In the genomic region with DNA sequence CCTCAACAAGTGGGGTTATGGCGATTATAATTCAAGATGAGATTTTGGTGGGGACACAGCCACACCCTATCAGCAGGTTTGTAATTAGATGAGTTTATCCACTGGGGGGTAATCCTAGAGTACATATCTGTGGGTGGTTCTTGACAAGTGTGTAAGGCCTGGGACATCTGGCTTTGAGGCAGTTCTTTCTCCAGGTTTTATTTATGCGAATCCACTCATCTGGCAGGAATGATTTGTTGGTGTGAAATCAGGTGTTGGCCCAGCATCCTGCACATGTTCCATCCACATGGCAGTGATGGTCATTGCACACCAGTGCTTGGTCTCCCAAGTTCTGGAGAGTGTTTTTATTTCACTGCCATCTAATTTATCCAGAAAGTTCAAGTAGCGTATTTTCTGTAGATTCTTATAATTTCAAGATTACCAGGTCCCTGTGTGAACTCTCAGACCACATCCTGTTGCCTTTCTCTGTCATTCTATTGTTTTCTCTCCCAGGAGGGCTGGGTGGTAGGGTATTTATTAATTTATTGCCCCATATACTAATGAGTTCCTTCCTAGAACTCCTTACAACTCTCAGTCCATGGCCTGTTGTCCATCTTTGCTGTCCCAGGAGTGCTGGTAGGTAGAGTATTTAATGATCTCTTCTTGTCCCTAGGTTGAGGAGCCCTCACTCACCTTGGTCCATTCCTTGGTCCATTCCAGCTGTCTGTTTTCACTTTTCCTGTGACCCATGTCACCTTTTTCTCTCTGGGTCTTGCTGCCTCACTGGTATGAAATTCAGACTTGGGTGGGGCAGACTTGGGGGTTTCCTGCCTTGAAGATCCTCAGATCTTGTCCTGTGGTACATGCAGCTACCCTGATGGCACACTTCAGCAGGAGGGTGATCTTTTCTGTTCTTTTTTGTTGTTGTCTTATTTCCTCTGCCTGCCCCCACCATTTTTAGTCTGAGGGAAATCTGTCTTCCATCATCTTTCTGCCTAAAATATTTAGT, we compare ENCODE assay signal across 1 cellular context.
TF ChIP-seq lines count a peak whose summit lies in the region.

No MANE protein-coding gene starts in this region.

TF ChIP-seq in GM12878, 131 proteins besides CTCF, POLR2A, EP300 and RAD21:
- TF ChIP-seq USF2 (IDR thresholded peaks at IDR 0.05; ENCODE audit: borderline replicate concordance, low read depth, low read length) (no peak), ATF7 (IDR thresholded peaks at IDR 0.05; ENCODE audit: low read depth) (peak; percentile 45), MTA2 (IDR thresholded peaks at IDR 0.05; ENCODE audit: low read depth) (peak; percentile 58), IKZF1 (conservative IDR thresholded peaks at IDR 0.05) (peak; percentile 37; the same call in 1 of the 2 replicates), IKZF2 (IDR thresholded peaks at IDR 0.05) (peak in 1 of 2 experiments; percentile 16; a peak in 2 of 4 replicates), TAF1 (IDR thresholded peaks at IDR 0.05; ENCODE audit: borderline replicate concordance, low read depth, low read length) (no peak), SUZ12 (IDR thresholded peaks at IDR 0.05; ENCODE audit: unreplicated experiment) (no peak), STAT1 (conservative IDR thresholded peaks at IDR 0.05) (no peak), RUNX3 (IDR thresholded peaks at IDR 0.05; ENCODE audit: low read length) (peak; percentile 68), NR2F1 (conservative IDR thresholded peaks at IDR 0.05) (peak; percentile 64), PAX8 (IDR thresholded peaks at IDR 0.05) (no peak), NR2C2 (IDR thresholded peaks at IDR 0.05; ENCODE audit: borderline replicate concordance, control insufficient read depth, insufficient read length, low read depth) (no peak), MEF2B (IDR thresholded peaks at IDR 0.05; ENCODE audit: partially characterized antibody, poor library complexity, severe bottlenecking) (peak; percentile 82)
- TF ChIP-seq, protein P1, sequence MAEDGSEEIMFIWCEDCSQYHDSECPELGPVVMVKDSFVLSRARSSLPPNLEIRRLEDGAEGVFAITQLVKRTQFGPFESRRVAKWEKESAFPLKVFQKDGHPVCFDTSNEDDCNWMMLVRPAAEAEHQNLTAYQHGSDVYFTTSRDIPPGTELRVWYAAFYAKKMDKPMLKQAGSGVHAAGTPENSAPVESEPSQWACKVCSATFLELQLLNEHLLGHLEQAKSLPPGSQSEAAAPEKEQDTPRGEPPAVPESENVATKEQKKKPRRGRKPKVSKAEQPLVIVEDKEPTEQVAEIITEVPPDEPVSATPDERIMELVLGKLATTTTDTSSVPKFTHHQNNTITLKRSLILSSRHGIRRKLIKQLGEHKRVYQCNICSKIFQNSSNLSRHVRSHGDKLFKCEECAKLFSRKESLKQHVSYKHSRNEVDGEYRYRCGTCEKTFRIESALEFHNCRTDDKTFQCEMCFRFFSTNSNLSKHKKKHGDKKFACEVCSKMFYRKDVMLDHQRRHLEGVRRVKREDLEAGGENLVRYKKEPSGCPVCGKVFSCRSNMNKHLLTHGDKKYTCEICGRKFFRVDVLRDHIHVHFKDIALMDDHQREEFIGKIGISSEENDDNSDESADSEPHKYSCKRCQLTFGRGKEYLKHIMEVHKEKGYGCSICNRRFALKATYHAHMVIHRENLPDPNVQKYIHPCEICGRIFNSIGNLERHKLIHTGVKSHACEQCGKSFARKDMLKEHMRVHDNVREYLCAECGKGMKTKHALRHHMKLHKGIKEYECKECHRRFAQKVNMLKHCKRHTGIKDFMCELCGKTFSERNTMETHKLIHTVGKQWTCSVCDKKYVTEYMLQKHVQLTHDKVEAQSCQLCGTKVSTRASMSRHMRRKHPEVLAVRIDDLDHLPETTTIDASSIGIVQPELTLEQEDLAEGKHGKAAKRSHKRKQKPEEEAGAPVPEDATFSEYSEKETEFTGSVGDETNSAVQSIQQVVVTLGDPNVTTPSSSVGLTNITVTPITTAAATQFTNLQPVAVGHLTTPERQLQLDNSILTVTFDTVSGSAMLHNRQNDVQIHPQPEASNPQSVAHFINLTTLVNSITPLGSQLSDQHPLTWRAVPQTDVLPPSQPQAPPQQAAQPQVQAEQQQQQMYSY (CRISPR knock-in tag; IDR thresholded peaks at IDR 0.05), result no peak
- TF ChIP-seq, protein P2, sequence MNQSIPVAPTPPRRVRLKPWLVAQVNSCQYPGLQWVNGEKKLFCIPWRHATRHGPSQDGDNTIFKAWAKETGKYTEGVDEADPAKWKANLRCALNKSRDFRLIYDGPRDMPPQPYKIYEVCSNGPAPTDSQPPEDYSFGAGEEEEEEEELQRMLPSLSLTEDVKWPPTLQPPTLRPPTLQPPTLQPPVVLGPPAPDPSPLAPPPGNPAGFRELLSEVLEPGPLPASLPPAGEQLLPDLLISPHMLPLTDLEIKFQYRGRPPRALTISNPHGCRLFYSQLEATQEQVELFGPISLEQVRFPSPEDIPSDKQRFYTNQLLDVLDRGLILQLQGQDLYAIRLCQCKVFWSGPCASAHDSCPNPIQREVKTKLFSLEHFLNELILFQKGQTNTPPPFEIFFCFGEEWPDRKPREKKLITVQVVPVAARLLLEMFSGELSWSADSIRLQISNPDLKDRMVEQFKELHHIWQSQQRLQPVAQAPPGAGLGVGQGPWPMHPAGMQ (IDR thresholded peaks at IDR 0.05; ENCODE audit: borderline replicate concordance), result no peak
